ENCODE assay signal across 8 cellular contexts in genomic region chr12:45170456-45171042, GRCh38. TPM values are rescaled to one million over a fixed set of nuclear protein-coding genes. Genes with fewer than 3 reads are reported as not detected.
A peak's percentile ranks its signal among the peaks of the same experiment; 100 is the strongest.
DNase-seq lines count a peak whose midpoint lies in the region; ATAC-seq lines count a peak whose summit lies in the region.

No MANE protein-coding gene starts in this region.

- no peaks in the 10 kb centered on the region for H3K9me3 ChIP-seq in CD8-positive, alpha-beta memory T cell (ENCODE audit: low read length)
- peaks cover under 1% of the 10 kb centered on the region for H3K9me3 ChIP-seq in adipocyte (ENCODE audit: control insufficient read depth, low read length)

- no peak overlapping the region for H3K4me3 ChIP-seq in CD8-positive, alpha-beta memory T cell (ENCODE audit: low read length)
- H3K4me3 ChIP-seq in adipocyte (ENCODE audit: low read length) = no peak overlapping the region

- peaks cover 0 to 2% (median 0%) of the 10 kb centered on the region in 5 donors for H3K9me3 Mint-ChIP-seq in CD8-positive, alpha-beta memory T cell

- H3K36me3 Mint-ChIP-seq in CD8-positive, alpha-beta memory T cell = peaks cover 0 to 14% (median 13%) of the 10 kb centered on the region in 3 donors

- ATAC-seq in GM21526 (IDR thresholded peaks at IDR 0.05; ENCODE audit: low FRiP score, unreplicated experiment) (peak; percentile 71), left cardiac atrium (peak; percentile 45 to 75), GM21360 (IDR thresholded peaks at IDR 0.05; ENCODE audit: unreplicated experiment) (no peak)

- no peak overlapping the region for H3K27ac ChIP-seq in CD8-positive, alpha-beta memory T cell (ENCODE audit: low read depth, low read length)

- H3K27me3 Mint-ChIP-seq in CD8-positive, alpha-beta memory T cell = peaks cover 3 to 8% of the 10 kb centered on the region in 2 donors

- H3K4me1 ChIP-seq in CD8-positive, alpha-beta memory T cell (ENCODE audit: insufficient read depth, low read length) = no peaks in the 10 kb centered on the region
- peaks cover 10% of the 10 kb centered on the region for H3K4me1 ChIP-seq in adipocyte (ENCODE audit: control insufficient read depth, insufficient read depth, low read length)

- H3K27me3 ChIP-seq in CD8-positive, alpha-beta memory T cell (ENCODE audit: insufficient read depth, low read length, poor library complexity, severe bottlenecking) = no peaks in the 10 kb centered on the region
- no peaks in the 10 kb centered on the region for H3K27me3 ChIP-seq in adipocyte (replicated peaks; ENCODE audit: control insufficient read depth, insufficient read depth, low read length)

- no peaks in the 10 kb centered on the region for H3K36me3 ChIP-seq in CD8-positive, alpha-beta memory T cell (ENCODE audit: insufficient read depth, low read length)
- peaks cover 5% of the 10 kb centered on the region for H3K36me3 ChIP-seq in adipocyte (ENCODE audit: control insufficient read depth, insufficient read depth, low read length, severe bottlenecking)

- intact Hi-C loops in left cardiac atrium (cut with DNase I) = loop anchor here in 1 of 2 donors (10.0 kb wide), 1 partner anchor 94 kb away; no protein-coding TSS in a partner anchor

- DNase-seq in CD8-positive, alpha-beta memory T cell = peak; percentile 44 to 79 (median 59)
- DNase-seq in NAMALWA (ENCODE audit: low spot score) (peak; percentile 82), T follicular helper cell (ENCODE audit: low read depth) (peak; percentile 65), adipocyte (ENCODE audit: low read depth) (peak; percentile 91), left cardiac atrium (peak; percentile 83), renal cortical epithelial cell (ENCODE audit: low read depth) (peak; percentile 66)

- no peak overlapping the region for H3K27ac Mint-ChIP-seq in CD8-positive, alpha-beta memory T cell

- H3K4me3 Mint-ChIP-seq in CD8-positive, alpha-beta memory T cell = no peak overlapping the region

- POLR2A ChIA-PET in CD8-positive, alpha-beta memory T cell (lab: Charles Lee) = no interaction called here

- CTCF ChIA-PET in CD8-positive, alpha-beta memory T cell (lab: Charles Lee) = interaction anchor here (0.7 to 1.4 kb wide), 7 partner anchors 9 to 265 kb away, joined by 3 to 5 read pairs (median 3); partner anchors contain the start of gene ANO6

- no peak overlapping the region for H3K9ac ChIP-seq in adipocyte (ENCODE audit: low read length)

- H3K4me1 Mint-ChIP-seq in CD8-positive, alpha-beta memory T cell = no peaks in the 10 kb centered on the region

RNA-seq across cellular contexts. Expression of gene ANO6, which starts 45.3 kb away (rescaled TPM):
- 10 to 100 TPM; 19.7 to 20.0 TPM for total RNA-seq in CD8-positive, alpha-beta memory T cell
- polyA plus RNA-seq in CD8-positive, alpha-beta memory T cell = 26.1 TPM
- total RNA-seq in left cardiac atrium = 10 to 100 TPM; 47.2 to 48.9 TPM
- total RNA-seq in renal cortical epithelial cell = 82.7 and 96.2 TPM in 2 replicates
